Comparison of ENCODE assay signal across 9 cellular contexts in genomic region chr7:70569335-70569819, GRCh38.
DNase-seq lines count a peak whose midpoint lies in the region; TF ChIP-seq lines count a peak whose summit lies in the region.
"Had no signal": no experiment of that assay in that cellular context is flagged by ENCODE, and none has a peak within 500 bp of the region (broad histone marks: within the 10 kb centered on the region; RNA-seq: fewer than 3 reads in every experiment).

No MANE protein-coding gene starts in this region.

- H3K4me1 ChIP-seq in SJCRH30 = peaks cover 35% of the 10 kb centered on the region
- H3K4me1 ChIP-seq: upper lobe of left lung had no signal

- H3K4me3 ChIP-seq in SJCRH30 = no peak overlapping the region
- H3K4me3 ChIP-seq: upper lobe of left lung had no signal

- no peaks in the 10 kb centered on the region for H3K36me3 ChIP-seq in SJCRH30
- H3K36me3 ChIP-seq: upper lobe of left lung had no signal

- peak overlapping the region; percentile 11 for H3K27ac ChIP-seq in SJCRH30
- H3K27ac ChIP-seq in RWPE1 = no peak overlapping the region
- H3K27ac ChIP-seq: upper lobe of left lung had no signal

- no peaks in the 10 kb centered on the region for H3K9me3 ChIP-seq in SJCRH30 (replicated peaks)
- H3K9me3 ChIP-seq: upper lobe of left lung had no signal

- no peaks in the 10 kb centered on the region for H3K27me3 ChIP-seq in SJCRH30
- H3K27me3 ChIP-seq: upper lobe of left lung had no signal

- POLR2A ChIA-PET in RWPE1 (lab: Yijun Ruan, JAX; ENCODE audit: low non-redundant PET) = no interaction called here

- TF ChIP-seq CTCF in RWPE1 (conservative IDR thresholded peaks at IDR 0.05; ENCODE audit: low read depth) = no peak

- CTCF ChIA-PET in RWPE1 (lab: Yijun Ruan, JAX) = interaction anchor here (0.6 kb wide), 2 partner anchors 111 to 162 kb away, joined by 4 to 6 read pairs; no protein-coding TSS in a partner anchor

- peak; percentile 51 for DNase-seq in D341Med (ENCODE audit: low spot score)
- peak; percentile 99 for DNase-seq in NCI-H1694 treated with DMSO at 0.1 percent for 48 hours (lab: John Stamatoyannopoulos, UW)
- peak; percentile 82 to 92 for DNase-seq in SJCRH30
- peak; percentile 79 for DNase-seq in left kidney (ENCODE audit: low read depth, low spot score)
- DNase-seq in stimulated activated CD8-positive, alpha-beta memory T cell treated with anti-CD3 and anti-CD28 coated beads, Interleukin-4, amount 100 ng/mL, for 48 hours = no peak
- DNase-seq in RWPE1 (ENCODE audit: low spot score) = no peak
- DNase-seq in medulla oblongata (ENCODE audit: extremely low spot score) = no peak
- no peak for DNase-seq in activated CD4-positive, alpha-beta T cell treated with anti-CD3 and anti-CD28 coated beads for 4 hours
- DNase-seq: upper lobe of left lung had no signal

Comparison
In these comparisons a context has a peak if more than half of its experiments do, and no peak if none do; other contexts are left out.
1. DNase-seq: peak in D341Med (single experiment), NCI-H1694 treated with DMSO at 0.1 percent for 48 hours (single experiment), SJCRH30 (2 of 2) and left kidney (single experiment); none in stimulated activated CD8-positive, alpha-beta memory T cell treated with anti-CD3 and anti-CD28 coated beads, Interleukin-4, amount 100 ng/mL, for 48 hours (single experiment), RWPE1 (single experiment), medulla oblongata (single experiment) and activated CD4-positive, alpha-beta T cell treated with anti-CD3 and anti-CD28 coated beads for 4 hours (0 of 2).